In genomic region chr19:10828981-10829821, GRCh38 we compare ENCODE assay signal across 11 cellular contexts. TPM values are rescaled to one million over a fixed set of nuclear protein-coding genes. Genes with fewer than 3 reads are reported as not detected.
DNase-seq lines count a peak whose midpoint lies in the region; ATAC-seq and TF ChIP-seq lines count a peak whose summit lies in the region.
"Had no signal": no experiment of that assay in that cellular context is flagged by ENCODE, and none has a peak within 500 bp of the region (broad histone marks: within the 10 kb centered on the region; RNA-seq: fewer than 3 reads in every experiment).

No MANE protein-coding gene starts in this region.

- ATAC-seq in natural killer cell treated with Interleukin-12 subunit alpha and Interleukin-12 subunit beta and Interleukin-15 and Interleukin-18, amount 100 ng/mL, for 72 hours = peak; percentile 32 to 34
- no peak for ATAC-seq in HG03135 (IDR thresholded peaks at IDR 0.05; ENCODE audit: unreplicated experiment)

- H3K9ac ChIP-seq in Karpas-422 (ENCODE audit: low read length) = no peak overlapping the region

- intact Hi-C loops in prostate gland (cut with DNase I) = no loop called here

- no peak for TF ChIP-seq POLR2A in prostate gland (IDR thresholded peaks at IDR 0.05)

- H3K36me3 ChIP-seq in Karpas-422 (ENCODE audit: insufficient read depth, low read length) (no peaks in the 10 kb centered on the region), prostate gland (peaks cover 0 to 7% of the 10 kb centered on the region in 2 donors)

- peak; percentile 11 for DNase-seq in NCI-H2171 treated with DMSO at 0.1 percent for 48 hours (lab: John Stamatoyannopoulos, UW)
- DNase-seq in NCI-H2171 (lab: John Stamatoyannopoulos, UW) = no peak
- DNase-seq in Karpas-422 = peak; percentile 70
- DNase-seq in cardiac fibroblast (ENCODE audit: low read depth in 2 of 2) = no peak
- no peak for DNase-seq in natural killer cell treated with Interleukin-12 subunit alpha and Interleukin-12 subunit beta and Interleukin-15 and Interleukin-18, amount 100 ng/mL, for 72 hours (ENCODE audit: low spot score)
- no peak for DNase-seq in prostate gland (ENCODE audit: low spot score)
- DNase-seq in caudate nucleus (lab: John Stamatoyannopoulos, UW) = no peak
- DNase-seq: KG1 had no signal

- no peak overlapping the region for H2AFZ ChIP-seq in Karpas-422 (ENCODE audit: low read length)

- no peak overlapping the region for H3K4me3 Mint-ChIP-seq in natural killer cell treated with Interleukin-12 subunit alpha and Interleukin-12 subunit beta and Interleukin-15 and Interleukin-18, amount 100 ng/mL, for 72 hours
- H3K4me3 Mint-ChIP-seq: activated naive CD8-positive, alpha-beta T cell had no signal

- H3K9me3 ChIP-seq in Karpas-422 (ENCODE audit: low read length) = no peaks in the 10 kb centered on the region
- no peaks in the 10 kb centered on the region for H3K9me3 ChIP-seq in prostate gland

- no peaks in the 10 kb centered on the region for H3K27me3 Mint-ChIP-seq in natural killer cell treated with Interleukin-12 subunit alpha and Interleukin-12 subunit beta and Interleukin-15 and Interleukin-18, amount 100 ng/mL, for 72 hours
- H3K27me3 Mint-ChIP-seq: activated naive CD8-positive, alpha-beta T cell had no signal

- H3K4me1 Mint-ChIP-seq in natural killer cell treated with Interleukin-12 subunit alpha and Interleukin-12 subunit beta and Interleukin-15 and Interleukin-18, amount 100 ng/mL, for 72 hours (ENCODE audit: low read depth in 2 of 2) = no peaks in the 10 kb centered on the region

- H3K27ac ChIP-seq in Karpas-422 (ENCODE audit: low read length) = no peak overlapping the region
- H3K27ac ChIP-seq in prostate gland = no peak overlapping the region
- H3K27ac ChIP-seq in caudate nucleus (ENCODE audit: low read depth, low read length) = no peak overlapping the region

- H3K4me3 ChIP-seq in Karpas-422 (ENCODE audit: low read length) = no peak overlapping the region
- no peak overlapping the region for H3K4me3 ChIP-seq in cardiac fibroblast (replicated peaks in 1 of 2; ENCODE audit: low read depth in 2 of 2, low read length in 2 of 2)
- no peak overlapping the region for H3K4me3 ChIP-seq in prostate gland

- no peaks in the 10 kb centered on the region for H3K9me2 ChIP-seq in Karpas-422 (replicated peaks; ENCODE audit: insufficient read depth, low read length)

- H3K27ac Mint-ChIP-seq in natural killer cell treated with Interleukin-12 subunit alpha and Interleukin-12 subunit beta and Interleukin-15 and Interleukin-18, amount 100 ng/mL, for 72 hours = peak overlapping the region in 1 of 2 donors; percentile 64
- H3K27ac Mint-ChIP-seq: activated naive CD8-positive, alpha-beta T cell had no signal

- no peaks in the 10 kb centered on the region for H3K27me3 ChIP-seq in Karpas-422 (ENCODE audit: low read length)
- no peaks in the 10 kb centered on the region for H3K27me3 ChIP-seq in prostate gland (replicated peaks; ENCODE audit: insufficient read depth)

- H3K36me3 Mint-ChIP-seq in natural killer cell treated with Interleukin-12 subunit alpha and Interleukin-12 subunit beta and Interleukin-15 and Interleukin-18, amount 100 ng/mL, for 72 hours = no peaks in the 10 kb centered on the region
- H3K36me3 Mint-ChIP-seq: activated naive CD8-positive, alpha-beta T cell had no signal

- H3K4me1 ChIP-seq in Karpas-422 (ENCODE audit: low read length) = no peaks in the 10 kb centered on the region
- no peaks in the 10 kb centered on the region for H3K4me1 ChIP-seq in prostate gland (replicated peaks)

- H3K9me3 Mint-ChIP-seq in natural killer cell treated with Interleukin-12 subunit alpha and Interleukin-12 subunit beta and Interleukin-15 and Interleukin-18, amount 100 ng/mL, for 72 hours = no peaks in the 10 kb centered on the region

- no peak overlapping the region for H3K4me2 ChIP-seq in Karpas-422 (ENCODE audit: low read depth, low read length, poor library complexity, severe bottlenecking)

- 84% methylated on average over 26 of the region's 26 CpGs for WGBS in prostate gland

- TF ChIP-seq CTCF in cardiac fibroblast (IDR thresholded peaks at IDR 0.05; ENCODE audit: low read depth, low read length) = peak; percentile 17
- TF ChIP-seq CTCF in prostate gland (IDR thresholded peaks at IDR 0.05) = no peak

- no peaks in the 10 kb centered on the region for H4K20me1 ChIP-seq in Karpas-422 (ENCODE audit: insufficient read depth, low read depth, low read length)

- H3K79me2 ChIP-seq in Karpas-422 (ENCODE audit: low read length) = no peaks in the 10 kb centered on the region

RNA-seq across cellular contexts. Expression of gene TMED1, which starts 6.8 kb away (rescaled TPM):
- total RNA-seq in Karpas-422 (2014; rRNA removed; shearing (Covaris generic); ENCODE audit: low replicate concordance) = 10.2 and 24.4 TPM in 2 replicates
- 10 to 100 TPM; 15.2 to 24.1 TPM for total RNA-seq in natural killer cell treated with Interleukin-12 subunit alpha and Interleukin-12 subunit beta and Interleukin-15 and Interleukin-18, amount 100 ng/mL, for 72 hours
- 10 to 100 TPM; 41.9 to 47.8 TPM for total RNA-seq in prostate gland

RNA-seq across cellular contexts. Expression of gene C19orf38, which starts 19.0 kb away (rescaled TPM):
- 6.1 and 12.9 TPM in 2 replicates for total RNA-seq in Karpas-422 (2014; rRNA removed; shearing (Covaris generic); ENCODE audit: low replicate concordance)
- total RNA-seq in natural killer cell treated with Interleukin-12 subunit alpha and Interleukin-12 subunit beta and Interleukin-15 and Interleukin-18, amount 100 ng/mL, for 72 hours = 10 to 100 TPM in 1 of 2 donors, 1 to 10 TPM in 1; 2.7 to 12.0 TPM
- total RNA-seq in prostate gland = 1 to 10 TPM in 1 of 2 donors, under 1 TPM in 1; 0.91 to 6.4 TPM
- total RNA-seq: endothelial cell of umbilical vein had no signal

RNA-seq across cellular contexts. Expression of gene CARM1, which starts 42.2 kb away (rescaled TPM):
- 32.7 and 38.2 TPM in 2 replicates for total RNA-seq in Karpas-422 (2014; rRNA removed; shearing (Covaris generic); ENCODE audit: low replicate concordance)
- 10 to 100 TPM; 48.4 to 60.0 TPM for total RNA-seq in natural killer cell treated with Interleukin-12 subunit alpha and Interleukin-12 subunit beta and Interleukin-15 and Interleukin-18, amount 100 ng/mL, for 72 hours
- total RNA-seq in prostate gland = 10 to 100 TPM; 14.5 to 54.4 TPM

Comparison
In these comparisons a context has a peak if more than half of its experiments do, and no peak if none do; other contexts are left out.
1. DNase-seq: peak in NCI-H2171 treated with DMSO at 0.1 percent for 48 hours (single experiment) and Karpas-422 (single experiment); none in NCI-H2171 (single experiment), cardiac fibroblast (0 of 2), natural killer cell treated with Interleukin-12 subunit alpha and Interleukin-12 subunit beta and Interleukin-15 and Interleukin-18, amount 100 ng/mL, for 72 hours (single experiment), prostate gland (single experiment) and caudate nucleus (0 of 61).